Comparison of ENCODE assay signal across 28 cellular contexts in genomic region chr19:33554391-33554790, GRCh38. TPM values are rescaled to one million over a fixed set of nuclear protein-coding genes. Genes with fewer than 3 reads are reported as not detected.
DNase-seq lines count a peak whose midpoint lies in the region; ATAC-seq, FAIRE-seq and TF ChIP-seq lines count a peak whose summit lies in the region.
"Had no signal": no experiment of that assay in that cellular context is flagged by ENCODE, and none has a peak within 500 bp of the region (broad histone marks: within the 10 kb centered on the region; RNA-seq: fewer than 3 reads in every experiment).

No MANE protein-coding gene starts in this region.

- H3K14ac ChIP-seq in trophoblast cell (ENCODE audit: low read length), result no peak overlapping the region

- no peak overlapping the region for H2BK12ac ChIP-seq in trophoblast cell (ENCODE audit: low read length)

- no peak overlapping the region for H4K12ac ChIP-seq in trophoblast cell (ENCODE audit: low read depth, low read length)

- no peak overlapping the region for H3K4ac ChIP-seq in trophoblast cell (ENCODE audit: low read depth, low read length)

- no peak overlapping the region for H3K4me3 ChIP-seq in bronchial epithelial cell (ENCODE audit: low read depth, low read length)
- peak overlapping the region; percentile 19 for H3K4me3 ChIP-seq in trophoblast cell (ENCODE audit: low read depth, low read length)
- H3K4me3 ChIP-seq: GM23248, PC-9, SJCRH30 had no signal

- no peak overlapping the region for H3K23ac ChIP-seq in trophoblast cell (ENCODE audit: low read length)

- no peak overlapping the region for H2AFZ ChIP-seq in trophoblast cell (ENCODE audit: insufficient read depth, low read length, poor library complexity)
- H2AFZ ChIP-seq: GM23248, PC-9 had no signal

- no peak overlapping the region for H2BK5ac ChIP-seq in trophoblast cell (ENCODE audit: low read depth, low read length, poor library complexity)

- H3K18ac ChIP-seq in trophoblast cell (ENCODE audit: low read length), result no peak overlapping the region

- no peak overlapping the region for H3K27ac ChIP-seq in trophoblast cell (ENCODE audit: low read depth, low read length)
- H3K27ac ChIP-seq: 22Rv1, GM23248, PC-9, SJCRH30 had no signal

- no peak overlapping the region for H2AK5ac ChIP-seq in trophoblast cell (ENCODE audit: low read length)

- H3K27me3 ChIP-seq in bronchial epithelial cell (ENCODE audit: control insufficient read depth, insufficient read depth, low read length) (no peaks in the 10 kb centered on the region), trophoblast cell (ENCODE audit: insufficient read depth, low read length) (no peaks in the 10 kb centered on the region)
- H3K27me3 ChIP-seq: BE2C had no signal

- peak; percentile 34 for DNase-seq in activated effector memory CD4-positive, alpha-beta T cell treated with anti-CD3 and anti-CD28 coated beads, Interleukin-2, amount 50 U/mL, for 16 hours
- no peak for DNase-seq in activated effector memory CD4-positive, alpha-beta T cell treated with Interleukin-2 at 50 U/mL for 16 hours
- no peak for DNase-seq in bronchial epithelial cell (ENCODE audit: low read depth)
- DNase-seq in trophoblast cell, result no peak
- DNase-seq in activated CD4-positive, CD25-positive, alpha-beta regulatory T cell treated with anti-CD3 and anti-CD28 coated beads, Interleukin-2, amount 50 U/mL, for 72 hours, result no peak
- DNase-seq in NCI-H2196 (lab: John Stamatoyannopoulos, UW; ENCODE audit: unreplicated experiment), result no peak
- DNase-seq: ACHN; BE2C; DMS153; DND-41; GM23248; H9; HFFc6; MV-4-11; NCI-H1105; NCI-H1436 treated with DMSO at 0.1 percent for 48 hours; NCI-H187 treated with DMSO at 0.1 percent for 48 hours; NCI-H2171 treated with DMSO at 0.1 percent for 48 hours; NCI-H446; NCI-H526; NCI-H82; NK-92 treated with Interleukin-12 subunit alpha and Interleukin-12 subunit beta, amount 100 ng/mL, for 24 hours; PC-9; SJCRH30 had no signal

- peaks cover 3 to 5% of the 10 kb centered on the region in 2 experiments for H3K4me1 ChIP-seq in trophoblast cell (ENCODE audit: control insufficient read depth in 1 of 2, insufficient read depth in 2 of 2, low read length in 2 of 2)
- H3K4me1 ChIP-seq: SJCRH30 had no signal

- no peak for TF ChIP-seq CTCF in bronchial epithelial cell (IDR thresholded peaks at IDR 0.05; ENCODE audit: insufficient read depth, low read length, severe bottlenecking)

- FAIRE-seq in bronchial epithelial cell (lab: Jason Lieb, UNC), result peak; percentile 40

- H3K36me3 ChIP-seq in bronchial epithelial cell (ENCODE audit: control insufficient read depth, insufficient read depth, low read length) (no peaks in the 10 kb centered on the region), trophoblast cell (ENCODE audit: control insufficient read depth in 1 of 2, insufficient read depth in 2 of 2, low read length in 2 of 2) (no peaks in the 10 kb centered on the region)
- H3K36me3 ChIP-seq: BE2C, SJCRH30 had no signal

- H3K9me3 ChIP-seq in trophoblast cell (ENCODE audit: insufficient read depth, low read depth, low read length), result peaks cover 4% of the 10 kb centered on the region
- H3K9me3 ChIP-seq: BE2C, SJCRH30 had no signal

- H4K8ac ChIP-seq in trophoblast cell (ENCODE audit: low read depth, low read length), result no peak overlapping the region

- no peaks in the 10 kb centered on the region for H3K79me2 ChIP-seq in trophoblast cell (ENCODE audit: control insufficient read depth, insufficient read depth, low read length, poor library complexity)

- no peaks in the 10 kb centered on the region for H3K79me1 ChIP-seq in trophoblast cell (ENCODE audit: low read length)

- no peak overlapping the region for H3K4me2 ChIP-seq in trophoblast cell (ENCODE audit: low read length)
- H3K4me2 ChIP-seq: PC-9 had no signal

- H2BK120ac ChIP-seq in trophoblast cell (ENCODE audit: insufficient read depth, low read length, poor library complexity), result no peak overlapping the region

- H4K91ac ChIP-seq in trophoblast cell (ENCODE audit: low read depth, low read length), result no peak overlapping the region

- no peak overlapping the region for H3K9ac ChIP-seq in trophoblast cell (ENCODE audit: low read length)
- H3K9ac ChIP-seq: GM23248 had no signal

- no CpG with 5 or more reads among the region's 9 CpGs for WGBS in trophoblast cell (ENCODE audit: extremely low coverage, insufficient coverage, insufficient read length)

- no peak for ATAC-seq in HG02870 (IDR thresholded peaks at IDR 0.05; ENCODE audit: unreplicated experiment)
- ATAC-seq: Right ventricle myocardium inferior, SK-N-SH treated with all-trans-retinoic acid at 6 μM for 48 hours had no signal

RNA-seq across cellular contexts. Expression of gene PEPD, which starts 32.8 kb away (rescaled TPM):
- total RNA-seq in bronchial epithelial cell, result 33.7 and 35.8 TPM in 2 replicates
- 37.8 and 39.4 TPM in 2 replicates for polyA plus RNA-seq in trophoblast cell (2013)
